9 cellular contexts compared by ENCODE assay signal in genomic region chr4:138609943-138610350, GRCh38.
DNase-seq lines count a peak whose midpoint lies in the region; ATAC-seq and TF ChIP-seq lines count a peak whose summit lies in the region.
"Had no signal": no experiment of that assay in that cellular context is flagged by ENCODE, and none has a peak within 500 bp of the region (broad histone marks: within the 10 kb centered on the region; RNA-seq: fewer than 3 reads in every experiment).

No MANE protein-coding gene starts in this region.

- H3K4me3 ChIP-seq in brain microvascular endothelial cell (ENCODE audit: low read depth, low read length) (no peak overlapping the region), skeletal muscle cell (ENCODE audit: low read depth, low read length) (no peak overlapping the region)

- no peaks in the 10 kb centered on the region for H3K36me3 Mint-ChIP-seq in progenitor cell of endocrine pancreas (ENCODE audit: insufficient read depth)
- H3K36me3 Mint-ChIP-seq: activated naive CD8-positive, alpha-beta T cell treated with anti-CD3 and anti-CD28 coated beads, Interleukin-2, amount 10 ng/mL, durations not matched to agents 7 days and 5 days had no signal

- H3K27ac Mint-ChIP-seq in progenitor cell of endocrine pancreas: no peak overlapping the region
- H3K27ac Mint-ChIP-seq: activated naive CD8-positive, alpha-beta T cell treated with anti-CD3 and anti-CD28 coated beads, Interleukin-2, amount 10 ng/mL, durations not matched to agents 7 days and 5 days had no signal

- peak; percentile 90 for ATAC-seq in GM18868 (IDR thresholded peaks at IDR 0.05; ENCODE audit: unreplicated experiment)
- peak; percentile 52 for ATAC-seq in HG03469 (IDR thresholded peaks at IDR 0.05; ENCODE audit: unreplicated experiment)
- ATAC-seq in HG03135 (IDR thresholded peaks at IDR 0.05; ENCODE audit: unreplicated experiment): no peak
- no peak for ATAC-seq in HG03439 (IDR thresholded peaks at IDR 0.05; ENCODE audit: unreplicated experiment)

- DNase-seq in brain microvascular endothelial cell (peak; percentile 84), skeletal muscle cell (ENCODE audit: low read depth) (peak; percentile 46), progenitor cell of endocrine pancreas (ENCODE audit: low spot score, unreplicated experiment) (no peak)
- DNase-seq in activated CD4-positive, alpha-beta T cell treated with anti-CD3 and anti-CD28 coated beads, Interleukin-2, amount 50 U/mL, for 1 hour: no peak
- DNase-seq: activated naive CD8-positive, alpha-beta T cell treated with anti-CD3 and anti-CD28 coated beads, Interleukin-2, amount 10 ng/mL, durations not matched to agents 7 days and 5 days had no signal

- no peak overlapping the region for H3K4me3 Mint-ChIP-seq in progenitor cell of endocrine pancreas (ENCODE audit: low read depth)
- H3K4me3 Mint-ChIP-seq: activated naive CD8-positive, alpha-beta T cell treated with anti-CD3 and anti-CD28 coated beads, Interleukin-2, amount 10 ng/mL, durations not matched to agents 7 days and 5 days had no signal

- H3K36me3 ChIP-seq in brain microvascular endothelial cell (replicated peaks): no peaks in the 10 kb centered on the region

- TF ChIP-seq CTCF in brain microvascular endothelial cell (IDR thresholded peaks at IDR 0.05; ENCODE audit: low read depth, low read length, missing control alignments) (no peak), progenitor cell of endocrine pancreas (IDR thresholded peaks at IDR 0.05; ENCODE audit: unreplicated experiment) (no peak)

- no peaks in the 10 kb centered on the region for H3K9me3 Mint-ChIP-seq in progenitor cell of endocrine pancreas (ENCODE audit: low read depth)

- H3K4me1 Mint-ChIP-seq in progenitor cell of endocrine pancreas (ENCODE audit: low read depth): peaks cover 1% of the 10 kb centered on the region
- H3K4me1 Mint-ChIP-seq: activated naive CD8-positive, alpha-beta T cell treated with anti-CD3 and anti-CD28 coated beads, Interleukin-2, amount 10 ng/mL, durations not matched to agents 7 days and 5 days had no signal

- H3K27ac ChIP-seq in brain microvascular endothelial cell: peak overlapping the region; percentile 42

- in situ Hi-C loops in brain microvascular endothelial cell (cut with HindIII; ENCODE audit: low pct_ligation_motif_present, low sequenced_read_pairs): no loop called here

- H3K27me3 ChIP-seq in brain microvascular endothelial cell (replicated peaks): no peaks in the 10 kb centered on the region

- H3K27me3 Mint-ChIP-seq in progenitor cell of endocrine pancreas: no peaks in the 10 kb centered on the region
- H3K27me3 Mint-ChIP-seq: activated naive CD8-positive, alpha-beta T cell treated with anti-CD3 and anti-CD28 coated beads, Interleukin-2, amount 10 ng/mL, durations not matched to agents 7 days and 5 days had no signal

Comparison
In these comparisons a context has a peak if more than half of its experiments do, and no peak if none do; other contexts are left out.
1. ATAC-seq: peak in GM18868 (single experiment) and HG03469 (single experiment); none in HG03135 (single experiment) and HG03439 (single experiment).
2. DNase-seq: peak in brain microvascular endothelial cell (single experiment) and skeletal muscle cell (single experiment); none in progenitor cell of endocrine pancreas (single experiment) and activated CD4-positive, alpha-beta T cell treated with anti-CD3 and anti-CD28 coated beads, Interleukin-2, amount 50 U/mL, for 1 hour (single experiment).